26 cellular contexts compared by ENCODE assay signal in the genomic region with DNA sequence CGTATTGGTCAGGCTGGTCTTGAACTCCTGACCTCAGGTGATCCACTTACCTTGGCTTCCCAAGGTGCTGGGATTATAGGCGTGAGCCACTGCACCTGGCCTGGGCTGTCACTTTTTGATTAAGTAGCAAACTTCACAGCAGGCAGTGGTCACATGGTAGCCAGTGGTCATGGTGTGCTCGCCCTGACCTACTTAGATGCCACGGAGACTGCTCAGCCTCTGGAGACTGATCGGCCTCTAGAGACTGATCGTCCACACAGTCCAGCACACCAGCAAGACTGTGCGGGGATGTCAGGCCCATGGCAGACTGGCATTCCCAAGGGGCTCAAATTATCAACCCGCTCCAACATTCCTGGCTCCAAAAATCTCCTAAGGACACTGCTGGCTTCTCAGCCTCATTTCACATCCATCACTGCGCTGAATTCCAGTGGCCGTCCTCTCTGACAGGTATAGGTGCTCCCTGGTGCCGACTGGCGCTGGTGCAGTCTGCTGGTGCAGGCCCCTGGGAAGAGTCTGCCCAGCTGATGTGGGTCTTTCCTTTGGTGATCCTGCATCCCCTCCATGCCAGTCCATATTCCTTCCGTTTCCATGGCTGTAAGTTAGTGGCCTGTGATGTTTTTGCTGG.
"Had no signal": no experiment of that assay in that cellular context is flagged by ENCODE, and none has a peak within 500 bp of the region (broad histone marks: within the 10 kb centered on the region; RNA-seq: fewer than 3 reads in every experiment).

No MANE protein-coding gene starts in this region.

- H3K9me3 Mint-ChIP-seq: activated naive CD4-positive, alpha-beta T cell treated with anti-CD3 and anti-CD28 coated beads, Interleukin-2, amount 50 U/mL, for 24 hours; activated naive CD8-positive, alpha-beta T cell treated with anti-CD3 and anti-CD28 coated beads, Interleukin-2, amount 50 U/mL, for 24 hours; activated T-helper 2 cell treated with anti-CD3 and anti-CD28 coated beads, Interferon-gamma antibody, Interleukin-2, Interleukin-4, amounts not matched to agents 10 μg/mL and 5 μg/mL and 100 μg/mL, durations not matched to agents 14 hours and 24 hours and 36 hours; natural killer cell treated with Interleukin-12 subunit alpha and Interleukin-12 subunit beta and Interleukin-15 and Interleukin-18, amount 100 ng/mL, for 72 hours; T-helper 1 cell treated with Interleukin-12 subunit alpha and Interleukin-12 subunit beta and Interleukin-4 antibody, amounts not matched to agents 30 μg/mL and 1 μg/mL, for 36 hours had no signal

- ATAC-seq: activated CD8-positive, alpha-beta memory T cell treated with anti-CD3 and anti-CD28 coated beads, Interleukin-2, amount 10 ng/mL, durations not matched to agents 7 days and 5 days; activated CD8-positive, alpha-beta T cell treated with anti-CD3 and anti-CD28 coated beads, Interleukin-2, amount 10 ng/mL, durations not matched to agents 7 days and 5 days; activated naive CD8-positive, alpha-beta T cell treated with anti-CD3 and anti-CD28 coated beads, Interleukin-2, amount 50 U/mL, for 24 hours; body of pancreas; heart left ventricle; left lung; mucosa of descending colon; natural killer cell treated with Interleukin-12 subunit alpha and Interleukin-12 subunit beta and Interleukin-15 and Interleukin-18, amount 100 ng/mL, for 72 hours; sciatic nerve had no signal

- H3K27me3 ChIP-seq: body of pancreas, cardiac muscle cell, stomach, thyroid gland had no signal

- H3K9me3 ChIP-seq: body of pancreas, heart left ventricle, left lung, mucosa of descending colon, stomach, thyroid gland had no signal

- H3K4me3 ChIP-seq: body of pancreas, cardiac muscle cell, heart left ventricle, left lung, lung, mucosa of descending colon, skin epidermis, stomach, thyroid gland had no signal

- H3K27ac ChIP-seq: body of pancreas, cardiac muscle cell, heart left ventricle, left lung, skin epidermis, stomach, thyroid gland had no signal

- H3K36me3 ChIP-seq: cardiac muscle cell, heart left ventricle, left lung, stomach, thyroid gland had no signal

- H3K36me3 Mint-ChIP-seq: activated CD8-positive, alpha-beta memory T cell treated with anti-CD3 and anti-CD28 coated beads, Interleukin-2, amount 10 ng/mL, durations not matched to agents 7 days and 5 days; activated naive CD4-positive, alpha-beta T cell treated with anti-CD3 and anti-CD28 coated beads, Interleukin-2, amount 50 U/mL, for 24 hours; natural killer cell treated with Interleukin-12 subunit alpha and Interleukin-12 subunit beta and Interleukin-15 and Interleukin-18, amount 100 ng/mL, for 72 hours had no signal

- H3K4me1 ChIP-seq: body of pancreas, left lung, stomach, thyroid gland had no signal

- DNase-seq: activated CD4-positive, alpha-beta T cell treated with anti-CD3 and anti-CD28 coated beads for 1 hour; activated CD4-positive, alpha-beta T cell treated with anti-CD3 and anti-CD28 coated beads, Interleukin-2, amount 50 U/mL, for 1 hour; activated CD8-positive, alpha-beta memory T cell treated with anti-CD3 and anti-CD28 coated beads, Interleukin-2, amount 10 ng/mL, durations not matched to agents 7 days and 5 days; activated CD8-positive, alpha-beta T cell treated with anti-CD3 and anti-CD28 coated beads, Interleukin-2, amount 10 ng/mL, durations not matched to agents 7 days and 5 days; activated naive CD8-positive, alpha-beta T cell treated with anti-CD3 and anti-CD28 coated beads, Interleukin-2, amount 50 U/mL, for 24 hours; activated T-cell treated with anti-CD3 and anti-CD28 coated beads, Interleukin-2, amount 50 U/mL, for 48 hours; body of pancreas; cortex of kidney; heart left ventricle; mesendoderm; mucosa of descending colon; stimulated activated CD4-positive, alpha-beta T cell treated with anti-CD3 and anti-CD28 coated beads, Interleukin-12 subunit alpha, Interleukin-12 subunit beta, amount 100 ng/mL, for 4 hours; stimulated activated CD4-positive, alpha-beta T cell treated with anti-CD3 and anti-CD28 coated beads, Interleukin-4, amount 100 ng/mL, for 1 hour; stomach; SW 1271; T-helper 9 cell; thyroid gland had no signal

- H3K4me3 Mint-ChIP-seq: activated CD8-positive, alpha-beta memory T cell treated with anti-CD3 and anti-CD28 coated beads, Interleukin-2, amount 10 ng/mL, durations not matched to agents 7 days and 5 days; activated CD8-positive, alpha-beta T cell treated with anti-CD3 and anti-CD28 coated beads, Interleukin-2, amount 10 ng/mL, durations not matched to agents 7 days and 5 days; activated naive CD4-positive, alpha-beta T cell treated with anti-CD3 and anti-CD28 coated beads, Interleukin-2, amount 50 U/mL, for 24 hours; activated naive CD8-positive, alpha-beta T cell treated with anti-CD3 and anti-CD28 coated beads, Interleukin-2, amount 50 U/mL, for 24 hours; natural killer cell treated with Interleukin-12 subunit alpha and Interleukin-12 subunit beta and Interleukin-15 and Interleukin-18, amount 100 ng/mL, for 72 hours; T-helper 1 cell treated with Interleukin-12 subunit alpha and Interleukin-12 subunit beta and Interleukin-4 antibody, amounts not matched to agents 30 μg/mL and 1 μg/mL, for 36 hours had no signal

- H3K27ac Mint-ChIP-seq: activated CD8-positive, alpha-beta memory T cell treated with anti-CD3 and anti-CD28 coated beads, Interleukin-2, amount 10 ng/mL, durations not matched to agents 7 days and 5 days; activated CD8-positive, alpha-beta T cell treated with anti-CD3 and anti-CD28 coated beads, Interleukin-2, amount 10 ng/mL, durations not matched to agents 7 days and 5 days; activated naive CD4-positive, alpha-beta T cell treated with anti-CD3 and anti-CD28 coated beads, Interleukin-2, amount 50 U/mL, for 24 hours; activated naive CD8-positive, alpha-beta T cell treated with anti-CD3 and anti-CD28 coated beads, Interleukin-2, amount 50 U/mL, for 24 hours; activated T-helper 2 cell treated with anti-CD3 and anti-CD28 coated beads, Interferon-gamma antibody, Interleukin-2, Interleukin-4, amounts not matched to agents 10 μg/mL and 5 μg/mL and 100 μg/mL, durations not matched to agents 14 hours and 24 hours and 36 hours; natural killer cell treated with Interleukin-12 subunit alpha and Interleukin-12 subunit beta and Interleukin-15 and Interleukin-18, amount 100 ng/mL, for 72 hours; T-helper 1 cell treated with Interleukin-12 subunit alpha and Interleukin-12 subunit beta and Interleukin-4 antibody, amounts not matched to agents 30 μg/mL and 1 μg/mL, for 36 hours had no signal

- H3K4me1 Mint-ChIP-seq: activated CD8-positive, alpha-beta memory T cell treated with anti-CD3 and anti-CD28 coated beads, Interleukin-2, amount 10 ng/mL, durations not matched to agents 7 days and 5 days; activated naive CD4-positive, alpha-beta T cell treated with anti-CD3 and anti-CD28 coated beads, Interleukin-2, amount 50 U/mL, for 24 hours; activated naive CD8-positive, alpha-beta T cell treated with anti-CD3 and anti-CD28 coated beads, Interleukin-2, amount 50 U/mL, for 24 hours had no signal
